1 cellular context compared by ENCODE assay signal in the genomic region with DNA sequence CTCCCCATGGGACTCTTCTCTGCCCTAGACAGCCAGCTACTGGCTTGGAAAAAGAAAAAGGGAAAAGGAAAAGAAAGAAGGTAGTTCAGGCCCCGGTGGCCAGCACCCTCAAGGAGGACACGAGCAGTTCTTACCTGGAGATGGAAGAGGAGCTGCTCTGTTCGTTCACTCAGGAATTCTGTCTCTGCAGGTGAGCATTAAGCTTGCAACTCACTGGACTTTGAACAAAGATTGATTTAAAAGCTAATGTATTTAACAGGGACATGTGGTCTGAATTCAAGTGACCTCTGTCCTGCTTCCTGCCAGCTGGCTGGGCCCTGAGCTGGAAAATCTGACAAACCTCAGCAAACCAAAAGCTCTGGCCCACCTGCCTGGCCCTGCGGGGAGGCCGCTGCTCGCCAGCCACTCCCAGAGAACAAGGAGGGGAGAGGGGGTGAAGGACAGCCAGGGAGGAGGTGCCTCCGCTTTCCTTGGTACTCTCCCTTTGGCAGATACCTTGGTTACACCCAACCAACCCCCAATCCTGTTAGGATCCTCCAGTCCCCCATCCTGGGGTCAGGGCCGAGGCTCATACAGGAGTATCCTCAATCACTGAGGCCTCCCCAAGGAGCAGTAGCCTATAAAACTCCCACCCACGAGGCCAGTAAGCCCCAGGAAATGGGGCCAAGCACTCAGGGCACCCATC.
TF ChIP-seq lines count a peak whose summit lies in the region.

A gene (minus strand): TSS at position 186 of the 685 bp plus-strand sequence. CDS start 19,347 bp downstream, outside the sequence.

TF ChIP-seq in HepG2, 621 proteins besides CTCF, POLR2A, EP300 and RAD21 (continued from another document and continues in another):
- TF ChIP-seq, protein P1, sequence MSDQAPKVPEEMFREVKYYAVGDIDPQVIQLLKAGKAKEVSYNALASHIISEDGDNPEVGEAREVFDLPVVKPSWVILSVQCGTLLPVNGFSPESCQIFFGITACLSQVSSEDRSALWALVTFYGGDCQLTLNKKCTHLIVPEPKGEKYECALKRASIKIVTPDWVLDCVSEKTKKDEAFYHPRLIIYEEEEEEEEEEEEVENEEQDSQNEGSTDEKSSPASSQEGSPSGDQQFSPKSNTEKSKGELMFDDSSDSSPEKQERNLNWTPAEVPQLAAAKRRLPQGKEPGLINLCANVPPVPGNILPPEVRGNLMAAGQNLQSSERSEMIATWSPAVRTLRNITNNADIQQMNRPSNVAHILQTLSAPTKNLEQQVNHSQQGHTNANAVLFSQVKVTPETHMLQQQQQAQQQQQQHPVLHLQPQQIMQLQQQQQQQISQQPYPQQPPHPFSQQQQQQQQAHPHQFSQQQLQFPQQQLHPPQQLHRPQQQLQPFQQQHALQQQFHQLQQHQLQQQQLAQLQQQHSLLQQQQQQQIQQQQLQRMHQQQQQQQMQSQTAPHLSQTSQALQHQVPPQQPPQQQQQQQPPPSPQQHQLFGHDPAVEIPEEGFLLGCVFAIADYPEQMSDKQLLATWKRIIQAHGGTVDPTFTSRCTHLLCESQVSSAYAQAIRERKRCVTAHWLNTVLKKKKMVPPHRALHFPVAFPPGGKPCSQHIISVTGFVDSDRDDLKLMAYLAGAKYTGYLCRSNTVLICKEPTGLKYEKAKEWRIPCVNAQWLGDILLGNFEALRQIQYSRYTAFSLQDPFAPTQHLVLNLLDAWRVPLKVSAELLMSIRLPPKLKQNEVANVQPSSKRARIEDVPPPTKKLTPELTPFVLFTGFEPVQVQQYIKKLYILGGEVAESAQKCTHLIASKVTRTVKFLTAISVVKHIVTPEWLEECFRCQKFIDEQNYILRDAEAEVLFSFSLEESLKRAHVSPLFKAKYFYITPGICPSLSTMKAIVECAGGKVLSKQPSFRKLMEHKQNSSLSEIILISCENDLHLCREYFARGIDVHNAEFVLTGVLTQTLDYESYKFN (CRISPR knock-in tag; conservative IDR thresholded peaks at IDR 0.05) = peak; percentile 93
- TF ChIP-seq, protein P2, sequence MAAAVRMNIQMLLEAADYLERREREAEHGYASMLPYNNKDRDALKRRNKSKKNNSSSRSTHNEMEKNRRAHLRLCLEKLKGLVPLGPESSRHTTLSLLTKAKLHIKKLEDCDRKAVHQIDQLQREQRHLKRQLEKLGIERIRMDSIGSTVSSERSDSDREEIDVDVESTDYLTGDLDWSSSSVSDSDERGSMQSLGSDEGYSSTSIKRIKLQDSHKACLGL (CRISPR knock-in tag; IDR thresholded peaks at IDR 0.05) = no peak; the same call in 1 of the 2 replicates
- TF ChIP-seq, protein P3, sequence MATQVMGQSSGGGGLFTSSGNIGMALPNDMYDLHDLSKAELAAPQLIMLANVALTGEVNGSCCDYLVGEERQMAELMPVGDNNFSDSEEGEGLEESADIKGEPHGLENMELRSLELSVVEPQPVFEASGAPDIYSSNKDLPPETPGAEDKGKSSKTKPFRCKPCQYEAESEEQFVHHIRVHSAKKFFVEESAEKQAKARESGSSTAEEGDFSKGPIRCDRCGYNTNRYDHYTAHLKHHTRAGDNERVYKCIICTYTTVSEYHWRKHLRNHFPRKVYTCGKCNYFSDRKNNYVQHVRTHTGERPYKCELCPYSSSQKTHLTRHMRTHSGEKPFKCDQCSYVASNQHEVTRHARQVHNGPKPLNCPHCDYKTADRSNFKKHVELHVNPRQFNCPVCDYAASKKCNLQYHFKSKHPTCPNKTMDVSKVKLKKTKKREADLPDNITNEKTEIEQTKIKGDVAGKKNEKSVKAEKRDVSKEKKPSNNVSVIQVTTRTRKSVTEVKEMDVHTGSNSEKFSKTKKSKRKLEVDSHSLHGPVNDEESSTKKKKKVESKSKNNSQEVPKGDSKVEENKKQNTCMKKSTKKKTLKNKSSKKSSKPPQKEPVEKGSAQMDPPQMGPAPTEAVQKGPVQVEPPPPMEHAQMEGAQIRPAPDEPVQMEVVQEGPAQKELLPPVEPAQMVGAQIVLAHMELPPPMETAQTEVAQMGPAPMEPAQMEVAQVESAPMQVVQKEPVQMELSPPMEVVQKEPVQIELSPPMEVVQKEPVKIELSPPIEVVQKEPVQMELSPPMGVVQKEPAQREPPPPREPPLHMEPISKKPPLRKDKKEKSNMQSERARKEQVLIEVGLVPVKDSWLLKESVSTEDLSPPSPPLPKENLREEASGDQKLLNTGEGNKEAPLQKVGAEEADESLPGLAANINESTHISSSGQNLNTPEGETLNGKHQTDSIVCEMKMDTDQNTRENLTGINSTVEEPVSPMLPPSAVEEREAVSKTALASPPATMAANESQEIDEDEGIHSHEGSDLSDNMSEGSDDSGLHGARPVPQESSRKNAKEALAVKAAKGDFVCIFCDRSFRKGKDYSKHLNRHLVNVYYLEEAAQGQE (IDR thresholded peaks at IDR 0.05; ENCODE audit: borderline replicate concordance in 1 of 2, low read depth in 1 of 2, low read length in 2 of 2) = no peak
- TF ChIP-seq, protein P4, sequence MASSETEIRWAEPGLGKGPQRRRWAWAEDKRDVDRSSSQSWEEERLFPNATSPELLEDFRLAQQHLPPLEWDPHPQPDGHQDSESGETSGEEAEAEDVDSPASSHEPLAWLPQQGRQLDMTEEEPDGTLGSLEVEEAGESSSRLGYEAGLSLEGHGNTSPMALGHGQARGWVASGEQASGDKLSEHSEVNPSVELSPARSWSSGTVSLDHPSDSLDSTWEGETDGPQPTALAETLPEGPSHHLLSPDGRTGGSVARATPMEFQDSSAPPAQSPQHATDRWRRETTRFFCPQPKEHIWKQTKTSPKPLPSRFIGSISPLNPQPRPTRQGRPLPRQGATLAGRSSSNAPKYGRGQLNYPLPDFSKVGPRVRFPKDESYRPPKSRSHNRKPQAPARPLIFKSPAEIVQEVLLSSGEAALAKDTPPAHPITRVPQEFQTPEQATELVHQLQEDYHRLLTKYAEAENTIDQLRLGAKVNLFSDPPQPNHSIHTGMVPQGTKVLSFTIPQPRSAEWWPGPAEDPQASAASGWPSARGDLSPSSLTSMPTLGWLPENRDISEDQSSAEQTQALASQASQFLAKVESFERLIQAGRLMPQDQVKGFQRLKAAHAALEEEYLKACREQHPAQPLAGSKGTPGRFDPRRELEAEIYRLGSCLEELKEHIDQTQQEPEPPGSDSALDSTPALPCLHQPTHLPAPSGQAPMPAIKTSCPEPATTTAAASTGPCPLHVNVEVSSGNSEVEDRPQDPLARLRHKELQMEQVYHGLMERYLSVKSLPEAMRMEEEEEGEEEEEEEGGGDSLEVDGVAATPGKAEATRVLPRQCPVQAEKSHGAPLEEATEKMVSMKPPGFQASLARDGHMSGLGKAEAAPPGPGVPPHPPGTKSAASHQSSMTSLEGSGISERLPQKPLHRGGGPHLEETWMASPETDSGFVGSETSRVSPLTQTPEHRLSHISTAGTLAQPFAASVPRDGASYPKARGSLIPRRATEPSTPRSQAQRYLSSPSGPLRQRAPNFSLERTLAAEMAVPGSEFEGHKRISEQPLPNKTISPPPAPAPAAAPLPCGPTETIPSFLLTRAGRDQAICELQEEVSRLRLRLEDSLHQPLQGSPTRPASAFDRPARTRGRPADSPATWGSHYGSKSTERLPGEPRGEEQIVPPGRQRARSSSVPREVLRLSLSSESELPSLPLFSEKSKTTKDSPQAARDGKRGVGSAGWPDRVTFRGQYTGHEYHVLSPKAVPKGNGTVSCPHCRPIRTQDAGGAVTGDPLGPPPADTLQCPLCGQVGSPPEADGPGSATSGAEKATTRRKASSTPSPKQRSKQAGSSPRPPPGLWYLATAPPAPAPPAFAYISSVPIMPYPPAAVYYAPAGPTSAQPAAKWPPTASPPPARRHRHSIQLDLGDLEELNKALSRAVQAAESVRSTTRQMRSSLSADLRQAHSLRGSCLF (CRISPR knock-in tag; IDR thresholded peaks at IDR 0.05; ENCODE audit: borderline replicate concordance) = no peak
- TF ChIP-seq ZNF768 (CRISPR knock-in tag; IDR thresholded peaks at IDR 0.05) (no peak), KDM5B (CRISPR knock-in tag; IDR thresholded peaks at IDR 0.05; ENCODE audit: borderline replicate concordance) (peak; percentile 60; the same call in 1 of the 2 replicates), HOXD1 (CRISPR knock-in tag; IDR thresholded peaks at IDR 0.05) (0 out of 2 replicates have a peak, but pooled peaks have one; percentile 27), KDM3A (CRISPR knock-in tag; IDR thresholded peaks at IDR 0.05; ENCODE audit: low read depth) (0 out of 2 replicates have a peak, but pooled peaks have one; percentile 38), ZNF256 (CRISPR knock-in tag; conservative IDR thresholded peaks at IDR 0.05) (0 out of 2 replicates have a peak, but pooled peaks have one; percentile 67), SPEN (CRISPR knock-in tag; IDR thresholded peaks at IDR 0.05; ENCODE audit: low read depth) (peak; percentile 52), TBX3 (IDR thresholded peaks at IDR 0.05; ENCODE audit: borderline replicate concordance) (no peak), NR2F6 (IDR thresholded peaks at IDR 0.05) (peak; percentile 59), NR2F6 (CRISPR knock-in tag; IDR thresholded peaks at IDR 0.05) (peak; percentile 76), ZNF331 (CRISPR knock-in tag; IDR thresholded peaks at IDR 0.05) (peak; percentile 67; the same call in 1 of the 2 replicates), TBP (CRISPR knock-in tag; IDR thresholded peaks at IDR 0.05) (0 out of 2 replicates have a peak, but pooled peaks have one; percentile 43), ZFY (CRISPR knock-in tag; IDR thresholded peaks at IDR 0.05) (peak; percentile 79), SOX6 (IDR thresholded peaks at IDR 0.05) (no peak), SOX6 (CRISPR knock-in tag; IDR thresholded peaks at IDR 0.05) (0 out of 2 replicates have a peak, but pooled peaks have one; percentile 67)
- TF ChIP-seq, protein P5, sequence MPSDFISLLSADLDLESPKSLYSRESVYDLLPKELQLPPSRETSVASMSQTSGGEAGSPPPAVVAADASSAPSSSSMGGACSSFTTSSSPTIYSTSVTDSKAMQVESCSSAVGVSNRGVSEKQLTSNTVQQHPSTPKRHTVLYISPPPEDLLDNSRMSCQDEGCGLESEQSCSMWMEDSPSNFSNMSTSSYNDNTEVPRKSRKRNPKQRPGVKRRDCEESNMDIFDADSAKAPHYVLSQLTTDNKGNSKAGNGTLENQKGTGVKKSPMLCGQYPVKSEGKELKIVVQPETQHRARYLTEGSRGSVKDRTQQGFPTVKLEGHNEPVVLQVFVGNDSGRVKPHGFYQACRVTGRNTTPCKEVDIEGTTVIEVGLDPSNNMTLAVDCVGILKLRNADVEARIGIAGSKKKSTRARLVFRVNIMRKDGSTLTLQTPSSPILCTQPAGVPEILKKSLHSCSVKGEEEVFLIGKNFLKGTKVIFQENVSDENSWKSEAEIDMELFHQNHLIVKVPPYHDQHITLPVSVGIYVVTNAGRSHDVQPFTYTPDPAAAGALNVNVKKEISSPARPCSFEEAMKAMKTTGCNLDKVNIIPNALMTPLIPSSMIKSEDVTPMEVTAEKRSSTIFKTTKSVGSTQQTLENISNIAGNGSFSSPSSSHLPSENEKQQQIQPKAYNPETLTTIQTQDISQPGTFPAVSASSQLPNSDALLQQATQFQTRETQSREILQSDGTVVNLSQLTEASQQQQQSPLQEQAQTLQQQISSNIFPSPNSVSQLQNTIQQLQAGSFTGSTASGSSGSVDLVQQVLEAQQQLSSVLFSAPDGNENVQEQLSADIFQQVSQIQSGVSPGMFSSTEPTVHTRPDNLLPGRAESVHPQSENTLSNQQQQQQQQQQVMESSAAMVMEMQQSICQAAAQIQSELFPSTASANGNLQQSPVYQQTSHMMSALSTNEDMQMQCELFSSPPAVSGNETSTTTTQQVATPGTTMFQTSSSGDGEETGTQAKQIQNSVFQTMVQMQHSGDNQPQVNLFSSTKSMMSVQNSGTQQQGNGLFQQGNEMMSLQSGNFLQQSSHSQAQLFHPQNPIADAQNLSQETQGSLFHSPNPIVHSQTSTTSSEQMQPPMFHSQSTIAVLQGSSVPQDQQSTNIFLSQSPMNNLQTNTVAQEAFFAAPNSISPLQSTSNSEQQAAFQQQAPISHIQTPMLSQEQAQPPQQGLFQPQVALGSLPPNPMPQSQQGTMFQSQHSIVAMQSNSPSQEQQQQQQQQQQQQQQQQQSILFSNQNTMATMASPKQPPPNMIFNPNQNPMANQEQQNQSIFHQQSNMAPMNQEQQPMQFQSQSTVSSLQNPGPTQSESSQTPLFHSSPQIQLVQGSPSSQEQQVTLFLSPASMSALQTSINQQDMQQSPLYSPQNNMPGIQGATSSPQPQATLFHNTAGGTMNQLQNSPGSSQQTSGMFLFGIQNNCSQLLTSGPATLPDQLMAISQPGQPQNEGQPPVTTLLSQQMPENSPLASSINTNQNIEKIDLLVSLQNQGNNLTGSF (CRISPR knock-in tag; IDR thresholded peaks at IDR 0.05) = no peak
- TF ChIP-seq, protein P6, sequence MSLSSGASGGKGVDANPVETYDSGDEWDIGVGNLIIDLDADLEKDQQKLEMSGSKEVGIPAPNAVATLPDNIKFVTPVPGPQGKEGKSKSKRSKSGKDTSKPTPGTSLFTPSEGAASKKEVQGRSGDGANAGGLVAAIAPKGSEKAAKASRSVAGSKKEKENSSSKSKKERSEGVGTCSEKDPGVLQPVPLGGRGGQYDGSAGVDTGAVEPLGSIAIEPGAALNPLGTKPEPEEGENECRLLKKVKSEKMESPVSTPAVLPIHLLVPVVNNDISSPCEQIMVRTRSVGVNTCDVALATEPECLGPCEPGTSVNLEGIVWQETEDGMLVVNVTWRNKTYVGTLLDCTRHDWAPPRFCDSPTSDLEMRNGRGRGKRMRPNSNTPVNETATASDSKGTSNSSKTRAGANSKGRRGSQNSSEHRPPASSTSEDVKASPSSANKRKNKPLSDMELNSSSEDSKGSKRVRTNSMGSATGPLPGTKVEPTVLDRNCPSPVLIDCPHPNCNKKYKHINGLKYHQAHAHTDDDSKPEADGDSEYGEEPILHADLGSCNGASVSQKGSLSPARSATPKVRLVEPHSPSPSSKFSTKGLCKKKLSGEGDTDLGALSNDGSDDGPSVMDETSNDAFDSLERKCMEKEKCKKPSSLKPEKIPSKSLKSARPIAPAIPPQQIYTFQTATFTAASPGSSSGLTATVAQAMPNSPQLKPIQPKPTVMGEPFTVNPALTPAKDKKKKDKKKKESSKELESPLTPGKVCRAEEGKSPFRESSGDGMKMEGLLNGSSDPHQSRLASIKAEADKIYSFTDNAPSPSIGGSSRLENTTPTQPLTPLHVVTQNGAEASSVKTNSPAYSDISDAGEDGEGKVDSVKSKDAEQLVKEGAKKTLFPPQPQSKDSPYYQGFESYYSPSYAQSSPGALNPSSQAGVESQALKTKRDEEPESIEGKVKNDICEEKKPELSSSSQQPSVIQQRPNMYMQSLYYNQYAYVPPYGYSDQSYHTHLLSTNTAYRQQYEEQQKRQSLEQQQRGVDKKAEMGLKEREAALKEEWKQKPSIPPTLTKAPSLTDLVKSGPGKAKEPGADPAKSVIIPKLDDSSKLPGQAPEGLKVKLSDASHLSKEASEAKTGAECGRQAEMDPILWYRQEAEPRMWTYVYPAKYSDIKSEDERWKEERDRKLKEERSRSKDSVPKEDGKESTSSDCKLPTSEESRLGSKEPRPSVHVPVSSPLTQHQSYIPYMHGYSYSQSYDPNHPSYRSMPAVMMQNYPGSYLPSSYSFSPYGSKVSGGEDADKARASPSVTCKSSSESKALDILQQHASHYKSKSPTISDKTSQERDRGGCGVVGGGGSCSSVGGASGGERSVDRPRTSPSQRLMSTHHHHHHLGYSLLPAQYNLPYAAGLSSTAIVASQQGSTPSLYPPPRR (CRISPR knock-in tag; IDR thresholded peaks at IDR 0.05; ENCODE audit: borderline replicate concordance) = peak; percentile 52; the same call in 1 of the 2 replicates
- TF ChIP-seq, protein P7, sequence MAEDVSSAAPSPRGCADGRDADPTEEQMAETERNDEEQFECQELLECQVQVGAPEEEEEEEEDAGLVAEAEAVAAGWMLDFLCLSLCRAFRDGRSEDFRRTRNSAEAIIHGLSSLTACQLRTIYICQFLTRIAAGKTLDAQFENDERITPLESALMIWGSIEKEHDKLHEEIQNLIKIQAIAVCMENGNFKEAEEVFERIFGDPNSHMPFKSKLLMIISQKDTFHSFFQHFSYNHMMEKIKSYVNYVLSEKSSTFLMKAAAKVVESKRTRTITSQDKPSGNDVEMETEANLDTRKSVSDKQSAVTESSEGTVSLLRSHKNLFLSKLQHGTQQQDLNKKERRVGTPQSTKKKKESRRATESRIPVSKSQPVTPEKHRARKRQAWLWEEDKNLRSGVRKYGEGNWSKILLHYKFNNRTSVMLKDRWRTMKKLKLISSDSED (CRISPR knock-in tag; IDR thresholded peaks at IDR 0.05) = no peak
